27 cellular contexts compared by ENCODE assay signal in genomic region chr2:204923957-204924356, GRCh38.
"Had no signal": no experiment of that assay in that cellular context is flagged by ENCODE, and none has a peak within 500 bp of the region (broad histone marks: within the 10 kb centered on the region; RNA-seq: fewer than 3 reads in every experiment).

No MANE protein-coding gene starts in this region.

- H3K27me3 ChIP-seq: ascending aorta, colonic mucosa had no signal

- ATAC-seq: activated CD4-positive, alpha-beta T cell treated with anti-CD3 and anti-CD28 coated beads for 36 hours; activated CD8-positive, alpha-beta memory T cell treated with anti-CD3 and anti-CD28 coated beads, Interleukin-2, amount 10 ng/mL, durations not matched to agents 7 days and 5 days; activated CD8-positive, alpha-beta T cell treated with anti-CD3 and anti-CD28 coated beads, Interleukin-2, amount 10 ng/mL, durations not matched to agents 7 days and 5 days; activated naive CD8-positive, alpha-beta T cell treated with anti-CD3 and anti-CD28 coated beads, Interleukin-2, amount 50 U/mL, for 24 hours; esophagus mucosa; T-cell had no signal

- DNase-seq: activated CD4-positive, alpha-beta memory T cell treated with anti-CD3 and anti-CD28 coated beads for 36 hours; activated CD4-positive, alpha-beta T cell treated with anti-CD3 and anti-CD28 coated beads for 36 hours; activated CD4-positive, alpha-beta T cell treated with anti-CD3 and anti-CD28 coated beads, Interleukin-2, amount 10 ng/mL, durations not matched to agents 24 days and 14 days; activated CD4-positive, CD25-positive, alpha-beta regulatory T cell; activated CD4-positive, CD25-positive, alpha-beta regulatory T cell treated with anti-CD3 and anti-CD28 coated beads, Interleukin-2, amount 50 U/mL, for 72 hours; activated CD8-positive, alpha-beta memory T cell treated with anti-CD3 and anti-CD28 coated beads, Interleukin-2, amount 10 ng/mL, durations not matched to agents 7 days and 5 days; activated CD8-positive, alpha-beta memory T cell treated with anti-CD3 and anti-CD28 coated beads, Interleukin-2, amount 50 U/mL, for 4 hours; activated CD8-positive, alpha-beta T cell treated with anti-CD3 and anti-CD28 coated beads, Interleukin-2, amount 10 ng/mL, durations not matched to agents 7 days and 5 days; activated effector memory CD4-positive, alpha-beta T cell treated with anti-CD3 and anti-CD28 coated beads, Interleukin-2, amount 50 U/mL, for 16 hours; activated naive CD4-positive, alpha-beta T cell treated with anti-CD3 and anti-CD28 coated beads for 36 hours; activated naive CD8-positive, alpha-beta T cell treated with anti-CD3 and anti-CD28 coated beads for 36 hours; activated naive CD8-positive, alpha-beta T cell treated with anti-CD3 and anti-CD28 coated beads, Interleukin-2, amount 50 U/mL, for 24 hours; activated T-cell treated with anti-CD3 and anti-CD28 coated beads, Interleukin-2, amount 50 U/mL, for 1 hour; activated T-cell treated with anti-CD3 and anti-CD28 coated beads, Interleukin-2, amount 50 U/mL, for 48 hours; caudate nucleus; colonic mucosa; effector CD8-positive, alpha-beta T cell; foreskin fibroblast; head of caudate nucleus; SW 1271; T-cell; T1000 had no signal

- H3K9me3 ChIP-seq: ascending aorta, colonic mucosa had no signal

- H3K4me1 ChIP-seq: ascending aorta, colonic mucosa had no signal

- H3K36me3 ChIP-seq: ascending aorta, colonic mucosa had no signal

- H3K4me3 ChIP-seq: ascending aorta, colonic mucosa had no signal

- FAIRE-seq: endometrium, endothelial cell of umbilical vein had no signal

- H3K27ac ChIP-seq: ascending aorta, colonic mucosa, epithelial cell of prostate had no signal
